ENCODE assay signal across 2 cellular contexts in genomic region chr14:94630396-94630795, GRCh38.
TF ChIP-seq lines count a peak whose summit lies in the region.

No MANE protein-coding gene starts in this region.

TF ChIP-seq in HEK293, 187 proteins besides CTCF, POLR2A, EP300 and RAD21 (continued from another document):
- no peak for TF ChIP-seq ZBTB6 (tag by site-specific recombination; IDR thresholded peaks at IDR 0.05)
- no peak for TF ChIP-seq ZNF239 (tag by site-specific recombination; IDR thresholded peaks at IDR 0.05)
- TF ChIP-seq ZNF654 (tag by site-specific recombination; IDR thresholded peaks at IDR 0.05; ENCODE audit: low read depth) = no peak
- TF ChIP-seq ZNF10 (tag by site-specific recombination; IDR thresholded peaks at IDR 0.05) = no peak
- TF ChIP-seq SETDB1 (IDR thresholded peaks at IDR 0.05; ENCODE audit: insufficient read length, low read length) = no peak
- TF ChIP-seq ZNF785 (tag by site-specific recombination; IDR thresholded peaks at IDR 0.05) = no peak
- peak; percentile 12; the same call in 1 of the 2 replicates for TF ChIP-seq EGR2 (tag by site-specific recombination; IDR thresholded peaks at IDR 0.05; ENCODE audit: low read depth)
- 0 out of 2 replicates have a peak, but pooled peaks have one; percentile 24 for TF ChIP-seq ZFHX2 (tag by site-specific recombination; conservative IDR thresholded peaks at IDR 0.05)
- TF ChIP-seq MEIS1 (CRISPR knock-in tag; IDR thresholded peaks at IDR 0.05; ENCODE audit: borderline replicate concordance) = no peak
- no peak for TF ChIP-seq ZNF138 (tag by site-specific recombination; IDR thresholded peaks at IDR 0.05; ENCODE audit: borderline replicate concordance)
- no peak for TF ChIP-seq MYNN (tag by site-specific recombination; IDR thresholded peaks at IDR 0.05; ENCODE audit: borderline replicate concordance)
- no peak for TF ChIP-seq HOXA7 (CRISPR knock-in tag; IDR thresholded peaks at IDR 0.05; ENCODE audit: borderline replicate concordance)
- TF ChIP-seq ZNF37A (tag by site-specific recombination; IDR thresholded peaks at IDR 0.05) = no peak

TF ChIP-seq in K562, 482 proteins besides CTCF, POLR2A, EP300 and RAD21 (continued from another document):
- TF ChIP-seq ZNF639 (CRISPR knock-in tag; conservative IDR thresholded peaks at IDR 0.05 in 1 of 2, IDR thresholded peaks at IDR 0.05 in 1 of 2) = no peak
- TF ChIP-seq ZNF347 (CRISPR knock-in tag; IDR thresholded peaks at IDR 0.05; ENCODE audit: low read depth) = no peak
- TF ChIP-seq SP2 (IDR thresholded peaks at IDR 0.05; ENCODE audit: extremely low read depth, low read depth, low read length, poor library complexity, severe bottlenecking) = no peak
- no peak for TF ChIP-seq ELF1 (tag; IDR thresholded peaks at IDR 0.05)
TF ChIP-seq in K562: peak in this region for 1.
